In genomic region chr6:16223362-16223761, GRCh38 we compare ENCODE assay signal across 7 cellular contexts. TPM values are rescaled to one million over a fixed set of nuclear protein-coding genes. Genes with fewer than 3 reads are reported as not detected.
"Had no signal": no experiment of that assay in that cellular context is flagged by ENCODE, and none has a peak within 500 bp of the region (broad histone marks: within the 10 kb centered on the region; RNA-seq: fewer than 3 reads in every experiment).

No MANE protein-coding gene starts in this region.

- H3K36me3 Mint-ChIP-seq: IgD-negative memory B cell had no signal

- H3K4me3 Mint-ChIP-seq: GM23338, H9, HFFc6 had no signal

- H3K27ac Mint-ChIP-seq: GM23338, H9, HFFc6, IgD-negative memory B cell had no signal

- H3K9me3 Mint-ChIP-seq: HFFc6 had no signal

- H3K4me3 ChIP-seq: GM23338 had no signal

- DNase-seq: H9, HFFc6 had no signal

- ATAC-seq: GM23338, HCT116, HepG2 had no signal

- H3K27ac ChIP-seq: HL-60 had no signal

RNA-seq across cellular contexts. Expression of gene GMPR, which starts 15.0 kb away (rescaled TPM):
- total RNA-seq: HepG2 had no signal
- polyA plus RNA-seq: HepG2 had no signal
